Comparison of ENCODE assay signal across 8 cellular contexts in the genomic region with DNA sequence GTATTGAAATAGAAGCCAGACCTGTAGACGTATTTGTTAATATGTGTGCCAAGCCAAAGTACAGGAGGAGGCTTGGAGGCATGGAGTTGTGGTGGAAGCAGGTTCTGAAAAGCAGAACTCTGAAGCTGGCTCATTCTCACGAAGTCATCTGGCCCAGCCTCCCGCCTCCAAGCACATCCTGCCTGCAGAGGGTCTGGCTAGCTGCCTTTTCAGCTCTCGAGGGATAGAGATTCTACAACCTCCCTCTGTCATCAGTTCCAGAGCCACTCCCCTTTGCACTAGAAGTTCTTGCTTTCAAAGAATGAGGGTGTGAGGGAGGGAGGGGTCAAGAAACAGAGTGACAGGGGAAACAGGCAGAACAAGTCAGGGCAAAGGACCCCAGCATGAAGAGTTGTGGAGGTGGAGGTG.
DNase-seq lines count a peak whose midpoint lies in the region; ATAC-seq, FAIRE-seq and TF ChIP-seq lines count a peak whose summit lies in the region.

No MANE protein-coding gene starts in this region.

- intact Hi-C loops in activated CD4-positive, alpha-beta T cell treated with anti-CD3 and anti-CD28 coated beads, Interleukin-2, amount 10 ng/mL, durations not matched to agents 24 days and 14 days (cut with micrococcal nuclease): no loop called here

- peaks cover 19% of the 10 kb centered on the region for H3K4me1 Mint-ChIP-seq in activated CD4-positive, alpha-beta T cell treated with anti-CD3 and anti-CD28 coated beads, Interleukin-2, amount 10 ng/mL, durations not matched to agents 24 days and 14 days

- H2BK5ac ChIP-seq in mesendoderm (ENCODE audit: low read length): no peak overlapping the region

- H3K27ac Mint-ChIP-seq in activated CD4-positive, alpha-beta T cell treated with anti-CD3 and anti-CD28 coated beads, Interleukin-2, amount 10 ng/mL, durations not matched to agents 24 days and 14 days: no peak overlapping the region

- no peak overlapping the region for H2BK15ac ChIP-seq in mesendoderm (replicated peaks; ENCODE audit: low read depth)

- H3K27me3 Mint-ChIP-seq in activated CD4-positive, alpha-beta T cell treated with anti-CD3 and anti-CD28 coated beads, Interleukin-2, amount 10 ng/mL, durations not matched to agents 24 days and 14 days: peaks cover 5% of the 10 kb centered on the region

- H3K9ac ChIP-seq in mesendoderm (ENCODE audit: low read length): no peak overlapping the region

- no peak overlapping the region for H3K4me3 Mint-ChIP-seq in activated CD4-positive, alpha-beta T cell treated with anti-CD3 and anti-CD28 coated beads, Interleukin-2, amount 10 ng/mL, durations not matched to agents 24 days and 14 days

- ATAC-seq in HG03378 (IDR thresholded peaks at IDR 0.05; ENCODE audit: unreplicated experiment): peak; percentile 59
- ATAC-seq in HG03139 (IDR thresholded peaks at IDR 0.05; ENCODE audit: unreplicated experiment): no peak

- no peaks in the 10 kb centered on the region for H3K79me2 ChIP-seq in mesendoderm (ENCODE audit: control insufficient read depth, insufficient read depth, low read length)

- peak; percentile 69 for DNase-seq in activated CD4-positive, alpha-beta T cell treated with anti-CD3 and anti-CD28 coated beads, Interleukin-2, amount 10 ng/mL, durations not matched to agents 24 days and 14 days
- no peak for DNase-seq in activated CD4-positive, alpha-beta T cell treated with anti-CD3 and anti-CD28 coated beads for 4 hours
- DNase-seq in bronchial epithelial cell (ENCODE audit: low read depth): peak; percentile 99
- DNase-seq in mesendoderm: peak; percentile 93
- no peak for DNase-seq in NCI-H82 treated with DMSO at 0.1 percent for 48 hours (lab: John Stamatoyannopoulos, UW; ENCODE audit: unreplicated experiment)
- no peak for DNase-seq in effector memory CD4-positive, alpha-beta T cell

- H2AK5ac ChIP-seq in mesendoderm (ENCODE audit: low read length): no peak overlapping the region

- no peaks in the 10 kb centered on the region for H3K36me3 Mint-ChIP-seq in activated CD4-positive, alpha-beta T cell treated with anti-CD3 and anti-CD28 coated beads, Interleukin-2, amount 10 ng/mL, durations not matched to agents 24 days and 14 days (ENCODE audit: low read depth)

- H3K9me3 ChIP-seq in effector memory CD4-positive, alpha-beta T cell (ENCODE audit: control insufficient read depth, low read length): no peaks in the 10 kb centered on the region

- no peak overlapping the region for H4K8ac ChIP-seq in mesendoderm (ENCODE audit: low read depth, low read length)

- no peak overlapping the region for H4K5ac ChIP-seq in mesendoderm (ENCODE audit: low read length)

- no peak overlapping the region for H3K4ac ChIP-seq in mesendoderm (ENCODE audit: low read depth, low read length)

- no peak overlapping the region for H3K4me3 ChIP-seq in bronchial epithelial cell (ENCODE audit: low read depth, low read length)
- H3K4me3 ChIP-seq in mesendoderm (ENCODE audit: low read length): no peak overlapping the region
- no peak overlapping the region for H3K4me3 ChIP-seq in effector memory CD4-positive, alpha-beta T cell (ENCODE audit: insufficient read depth, low read depth, low read length, poor library complexity, severe bottlenecking)

- no peak overlapping the region for H3K27ac ChIP-seq in mesendoderm (ENCODE audit: low read depth, low read length)
- H3K27ac ChIP-seq in effector memory CD4-positive, alpha-beta T cell (ENCODE audit: insufficient read depth, low read length, poor library complexity, severe bottlenecking): no peak overlapping the region

- FAIRE-seq in bronchial epithelial cell (lab: Jason Lieb, UNC): no peak

- peak overlapping the region; percentile 22 for H3K18ac ChIP-seq in mesendoderm (ENCODE audit: low read length)

- no peaks in the 10 kb centered on the region for H3K9me3 Mint-ChIP-seq in activated CD4-positive, alpha-beta T cell treated with anti-CD3 and anti-CD28 coated beads, Interleukin-2, amount 10 ng/mL, durations not matched to agents 24 days and 14 days

- H3K27me3 ChIP-seq in bronchial epithelial cell (ENCODE audit: control insufficient read depth, insufficient read depth, low read length): no peaks in the 10 kb centered on the region
- no peaks in the 10 kb centered on the region for H3K27me3 ChIP-seq in mesendoderm (ENCODE audit: insufficient read depth, low read length, poor library complexity)
- H3K27me3 ChIP-seq in effector memory CD4-positive, alpha-beta T cell (replicated peaks; ENCODE audit: control insufficient read depth, insufficient read depth, low read length, poor library complexity, severe bottlenecking): no peaks in the 10 kb centered on the region

- H3K4me1 ChIP-seq in mesendoderm (ENCODE audit: control insufficient read depth, low read depth, low read length): peaks cover 2% of the 10 kb centered on the region
- no peaks in the 10 kb centered on the region for H3K4me1 ChIP-seq in effector memory CD4-positive, alpha-beta T cell (ENCODE audit: control insufficient read depth, insufficient read depth, low read length, poor library complexity, severe bottlenecking)

- H2BK120ac ChIP-seq in mesendoderm (ENCODE audit: low read depth, low read length): no peak overlapping the region

- H3K23ac ChIP-seq in mesendoderm (ENCODE audit: low read length): no peak overlapping the region

- no peak overlapping the region for H3K4me2 ChIP-seq in mesendoderm (ENCODE audit: low read length)

- peak overlapping the region; percentile 57 for H3K56ac ChIP-seq in mesendoderm (ENCODE audit: low read length)

- no peaks in the 10 kb centered on the region for H3K79me1 ChIP-seq in mesendoderm (ENCODE audit: low read length)

- H3K36me3 ChIP-seq in bronchial epithelial cell (ENCODE audit: control insufficient read depth, insufficient read depth, low read length) (no peaks in the 10 kb centered on the region), mesendoderm (ENCODE audit: control insufficient read depth, insufficient read depth, low read length) (no peaks in the 10 kb centered on the region)
- no peaks in the 10 kb centered on the region for H3K36me3 ChIP-seq in effector memory CD4-positive, alpha-beta T cell (ENCODE audit: control insufficient read depth, insufficient read depth, low read length)

- WGBS in mesendoderm (ENCODE audit: extremely low coverage, insufficient coverage, low lambda C conversion rate): no CpG with 5 or more reads among the region's 4 CpGs

- no peak for TF ChIP-seq CTCF in bronchial epithelial cell (IDR thresholded peaks at IDR 0.05; ENCODE audit: insufficient read depth, low read length, severe bottlenecking)

Comparison
In these comparisons a context has a peak if more than half of its experiments do, and no peak if none do; other contexts are left out.
1. DNase-seq: peak in activated CD4-positive, alpha-beta T cell treated with anti-CD3 and anti-CD28 coated beads, Interleukin-2, amount 10 ng/mL, durations not matched to agents 24 days and 14 days (single experiment), bronchial epithelial cell (single experiment) and mesendoderm (single experiment); none in activated CD4-positive, alpha-beta T cell treated with anti-CD3 and anti-CD28 coated beads for 4 hours (0 of 2), NCI-H82 treated with DMSO at 0.1 percent for 48 hours (single experiment) and effector memory CD4-positive, alpha-beta T cell (0 of 3).